Comparison of ENCODE assay signal across 1 cellular context in the genomic region with DNA sequence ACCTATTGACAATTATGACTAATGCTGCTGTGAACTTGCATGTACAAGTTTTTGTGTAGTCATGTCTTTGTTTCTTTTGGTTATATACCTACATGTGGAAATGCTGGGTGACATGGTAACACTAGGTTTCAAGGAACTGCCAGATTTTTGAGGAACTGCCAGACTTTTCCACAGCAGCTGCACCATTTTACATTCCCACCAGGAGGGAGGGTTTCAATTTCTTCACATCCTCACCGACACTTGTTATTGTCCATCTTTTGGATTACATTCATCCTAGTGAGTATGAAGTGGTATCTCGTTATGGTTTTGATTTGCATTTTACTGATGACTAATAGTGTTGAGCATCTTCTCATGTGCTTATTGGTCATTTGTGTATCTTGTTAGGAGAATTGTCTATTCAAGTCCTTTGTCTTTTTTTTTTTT.
TF ChIP-seq lines count a peak whose summit lies in the region.

No MANE protein-coding gene starts in this region.

TF ChIP-seq in SK-N-SH, 30 proteins besides CTCF, POLR2A, EP300 and RAD21:
- TF ChIP-seq, protein P1, sequence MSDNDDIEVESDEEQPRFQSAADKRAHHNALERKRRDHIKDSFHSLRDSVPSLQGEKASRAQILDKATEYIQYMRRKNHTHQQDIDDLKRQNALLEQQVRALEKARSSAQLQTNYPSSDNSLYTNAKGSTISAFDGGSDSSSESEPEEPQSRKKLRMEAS (IDR thresholded peaks at IDR 0.05; ENCODE audit: low read depth) = no peak
- TF ChIP-seq, protein P2, sequence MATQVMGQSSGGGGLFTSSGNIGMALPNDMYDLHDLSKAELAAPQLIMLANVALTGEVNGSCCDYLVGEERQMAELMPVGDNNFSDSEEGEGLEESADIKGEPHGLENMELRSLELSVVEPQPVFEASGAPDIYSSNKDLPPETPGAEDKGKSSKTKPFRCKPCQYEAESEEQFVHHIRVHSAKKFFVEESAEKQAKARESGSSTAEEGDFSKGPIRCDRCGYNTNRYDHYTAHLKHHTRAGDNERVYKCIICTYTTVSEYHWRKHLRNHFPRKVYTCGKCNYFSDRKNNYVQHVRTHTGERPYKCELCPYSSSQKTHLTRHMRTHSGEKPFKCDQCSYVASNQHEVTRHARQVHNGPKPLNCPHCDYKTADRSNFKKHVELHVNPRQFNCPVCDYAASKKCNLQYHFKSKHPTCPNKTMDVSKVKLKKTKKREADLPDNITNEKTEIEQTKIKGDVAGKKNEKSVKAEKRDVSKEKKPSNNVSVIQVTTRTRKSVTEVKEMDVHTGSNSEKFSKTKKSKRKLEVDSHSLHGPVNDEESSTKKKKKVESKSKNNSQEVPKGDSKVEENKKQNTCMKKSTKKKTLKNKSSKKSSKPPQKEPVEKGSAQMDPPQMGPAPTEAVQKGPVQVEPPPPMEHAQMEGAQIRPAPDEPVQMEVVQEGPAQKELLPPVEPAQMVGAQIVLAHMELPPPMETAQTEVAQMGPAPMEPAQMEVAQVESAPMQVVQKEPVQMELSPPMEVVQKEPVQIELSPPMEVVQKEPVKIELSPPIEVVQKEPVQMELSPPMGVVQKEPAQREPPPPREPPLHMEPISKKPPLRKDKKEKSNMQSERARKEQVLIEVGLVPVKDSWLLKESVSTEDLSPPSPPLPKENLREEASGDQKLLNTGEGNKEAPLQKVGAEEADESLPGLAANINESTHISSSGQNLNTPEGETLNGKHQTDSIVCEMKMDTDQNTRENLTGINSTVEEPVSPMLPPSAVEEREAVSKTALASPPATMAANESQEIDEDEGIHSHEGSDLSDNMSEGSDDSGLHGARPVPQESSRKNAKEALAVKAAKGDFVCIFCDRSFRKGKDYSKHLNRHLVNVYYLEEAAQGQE (IDR thresholded peaks at IDR 0.05; ENCODE audit: low read depth, low read length) = no peak
- TF ChIP-seq SMC3 (IDR thresholded peaks at IDR 0.05; ENCODE audit: low read depth, low read length) = no peak
- no peak for TF ChIP-seq RFX5 (IDR thresholded peaks at IDR 0.05; ENCODE audit: low read length)
- TF ChIP-seq, protein P3, sequence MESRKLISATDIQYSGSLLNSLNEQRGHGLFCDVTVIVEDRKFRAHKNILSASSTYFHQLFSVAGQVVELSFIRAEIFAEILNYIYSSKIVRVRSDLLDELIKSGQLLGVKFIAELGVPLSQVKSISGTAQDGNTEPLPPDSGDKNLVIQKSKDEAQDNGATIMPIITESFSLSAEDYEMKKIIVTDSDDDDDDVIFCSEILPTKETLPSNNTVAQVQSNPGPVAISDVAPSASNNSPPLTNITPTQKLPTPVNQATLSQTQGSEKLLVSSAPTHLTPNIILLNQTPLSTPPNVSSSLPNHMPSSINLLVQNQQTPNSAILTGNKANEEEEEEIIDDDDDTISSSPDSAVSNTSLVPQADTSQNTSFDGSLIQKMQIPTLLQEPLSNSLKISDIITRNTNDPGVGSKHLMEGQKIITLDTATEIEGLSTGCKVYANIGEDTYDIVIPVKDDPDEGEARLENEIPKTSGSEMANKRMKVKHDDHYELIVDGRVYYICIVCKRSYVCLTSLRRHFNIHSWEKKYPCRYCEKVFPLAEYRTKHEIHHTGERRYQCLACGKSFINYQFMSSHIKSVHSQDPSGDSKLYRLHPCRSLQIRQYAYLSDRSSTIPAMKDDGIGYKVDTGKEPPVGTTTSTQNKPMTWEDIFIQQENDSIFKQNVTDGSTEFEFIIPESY (IDR thresholded peaks at IDR 0.05; ENCODE audit: borderline replicate concordance, low read depth) = no peak
- TF ChIP-seq GATA2 (CRISPR knock-in tag; IDR thresholded peaks at IDR 0.05) = no peak
TF ChIP-seq in SK-N-SH: peak in this region for 0.
